In the genomic region with DNA sequence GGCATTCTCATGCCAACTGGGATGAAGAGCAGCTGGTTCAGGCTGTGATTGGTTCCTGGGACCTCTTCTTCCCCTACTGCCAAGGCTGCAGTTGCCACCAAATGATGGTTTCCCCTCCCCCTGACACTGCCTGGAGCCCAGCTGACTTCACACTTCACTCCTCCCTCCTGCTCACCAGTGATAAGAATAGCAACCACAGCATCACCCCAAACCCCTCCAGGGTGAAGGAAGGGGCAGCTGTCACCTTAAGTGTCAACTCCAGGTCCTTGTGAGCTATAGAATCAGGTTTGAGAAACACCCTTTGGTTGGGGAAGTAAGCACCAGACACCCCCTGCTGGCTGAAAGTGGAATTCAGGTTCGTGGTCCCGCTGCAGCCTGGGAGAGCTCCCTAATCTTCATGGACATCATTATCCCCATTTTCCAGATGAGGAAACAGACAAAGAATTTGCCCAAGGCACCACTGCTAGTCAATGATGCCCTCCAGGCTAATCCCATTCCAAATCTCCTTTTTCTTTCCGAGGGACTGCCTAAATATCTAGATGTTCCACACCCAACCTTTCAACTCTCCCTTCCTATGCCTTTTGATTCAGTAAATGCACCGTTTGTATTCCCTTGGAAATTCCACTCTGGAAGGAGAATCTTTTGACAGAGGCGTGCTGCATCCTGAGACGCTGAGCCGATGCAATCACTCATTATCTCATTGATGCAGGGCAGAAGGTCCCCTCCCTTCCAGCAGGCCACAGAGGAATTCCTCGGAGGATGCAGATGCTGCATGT, we compare ENCODE assay signal across 8 cellular contexts.
DNase-seq lines count a peak whose midpoint lies in the region; ATAC-seq, FAIRE-seq and TF ChIP-seq lines count a peak whose summit lies in the region.

No MANE protein-coding gene starts in this region.

- no peak for FAIRE-seq in GM19239 (lab: Jason Lieb, UNC)

- no peak overlapping the region for H2AFZ ChIP-seq in parathyroid adenoma

- H3K79me2 ChIP-seq in parathyroid adenoma: no peaks in the 10 kb centered on the region

- H3K9ac ChIP-seq in parathyroid adenoma: no peak overlapping the region

- DNase-seq in ACHN: peak; percentile 36
- DNase-seq in GM19239 (ENCODE audit: insufficient read length, low spot score): peak; percentile 40
- DNase-seq in NOMO-1 (lab: John Stamatoyannopoulos, UW; ENCODE audit: unreplicated experiment in 2 of 2): peak; percentile 15 to 18
- DNase-seq in activated T-cell treated with anti-CD3 and anti-CD28 coated beads, Interleukin-2, amount 50 U/mL, for 48 hours: peak; percentile 70 to 71
- DNase-seq in foreskin melanocyte: peak; percentile 26

- ATAC-seq in GM18868 (IDR thresholded peaks at IDR 0.05; ENCODE audit: unreplicated experiment) (no peak), HG03039 (IDR thresholded peaks at IDR 0.05; ENCODE audit: unreplicated experiment) (no peak)

- H3K9me3 ChIP-seq in parathyroid adenoma (ENCODE audit: control insufficient read depth, low read length): no peaks in the 10 kb centered on the region

- no peaks in the 10 kb centered on the region for H3K27me3 ChIP-seq in parathyroid adenoma (ENCODE audit: control insufficient read depth, insufficient read depth, low read length)

- H3K4me1 ChIP-seq in parathyroid adenoma: no peaks in the 10 kb centered on the region

- no peak overlapping the region for H3K4me2 ChIP-seq in parathyroid adenoma (ENCODE audit: low read length)

- no peaks in the 10 kb centered on the region for H3K36me3 ChIP-seq in parathyroid adenoma (ENCODE audit: control insufficient read depth, insufficient read depth, low read length)

- no peak overlapping the region for H3K27ac ChIP-seq in parathyroid adenoma

- in situ Hi-C loops in ACHN (cut with HindIII; ENCODE audit: low pct_ligation_motif_present, low pct_unique_long_range_greater_than_20kb, low sequenced_read_pairs): no loop called here

- TF ChIP-seq CTCF in parathyroid adenoma (IDR thresholded peaks at IDR 0.05): peak; percentile 72

- H3K4me3 ChIP-seq in parathyroid adenoma (ENCODE audit: low read depth, low read length): no peak overlapping the region

Comparison
In these comparisons a context has a peak if more than half of its experiments do, and no peak if none do; other contexts are left out.
1. DNase-seq: peak in every context shown above with its lines; median percentile 70 in activated T-cell treated with anti-CD3 and anti-CD28 coated beads, Interleukin-2, amount 50 U/mL, for 48 hours; 40 in GM19239; 36 in ACHN; 26 in foreskin melanocyte; 16 in NOMO-1.